Comparison of ENCODE assay signal across 9 cellular contexts in the genomic region with DNA sequence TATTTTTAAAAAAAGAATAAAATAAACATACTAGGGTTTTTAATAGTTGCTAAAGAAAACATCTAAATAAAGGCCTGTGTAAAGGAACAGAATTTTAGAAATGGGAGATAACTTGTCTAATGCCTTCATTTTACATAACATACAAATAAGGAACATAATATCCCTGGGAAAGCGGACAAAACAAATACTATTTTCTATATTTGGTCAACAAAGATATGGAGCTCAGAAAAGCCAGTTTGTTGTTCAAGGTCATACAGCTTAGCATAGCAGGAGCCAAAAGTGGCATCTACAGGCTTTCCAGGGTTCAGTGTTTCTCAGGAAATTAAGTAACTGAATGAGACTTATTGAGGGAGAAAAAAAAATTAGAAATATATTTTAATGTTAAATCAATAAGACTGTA.
"Had no signal": no experiment of that assay in that cellular context is flagged by ENCODE, and none has a peak within 500 bp of the region (broad histone marks: within the 10 kb centered on the region; RNA-seq: fewer than 3 reads in every experiment).

No MANE protein-coding gene starts in this region.

- H3K36me3 ChIP-seq: HAP-1 had no signal

- H3K9ac ChIP-seq: GM23248 had no signal

- H3K4me3 ChIP-seq: GM23248, HAP-1, K562 had no signal

- H2AFZ ChIP-seq: GM23248 had no signal

- H3K27ac ChIP-seq: GM23248, HL-60 had no signal

- DNase-seq: GM23248, GOT3, H7, HFFc6, IMR-90 had no signal

- H3K9me3 ChIP-seq: HAP-1 had no signal

- FAIRE-seq: K562 had no signal

- H3K4me1 ChIP-seq: HAP-1 had no signal

- H3K9me3 Mint-ChIP-seq: HFFc6 had no signal

- ATAC-seq: HCT116, K562 had no signal

- H3K4me3 Mint-ChIP-seq: HFFc6 had no signal

- H3K27ac Mint-ChIP-seq: HFFc6 had no signal
